ENCODE assay signal across 29 cellular contexts in the genomic region with DNA sequence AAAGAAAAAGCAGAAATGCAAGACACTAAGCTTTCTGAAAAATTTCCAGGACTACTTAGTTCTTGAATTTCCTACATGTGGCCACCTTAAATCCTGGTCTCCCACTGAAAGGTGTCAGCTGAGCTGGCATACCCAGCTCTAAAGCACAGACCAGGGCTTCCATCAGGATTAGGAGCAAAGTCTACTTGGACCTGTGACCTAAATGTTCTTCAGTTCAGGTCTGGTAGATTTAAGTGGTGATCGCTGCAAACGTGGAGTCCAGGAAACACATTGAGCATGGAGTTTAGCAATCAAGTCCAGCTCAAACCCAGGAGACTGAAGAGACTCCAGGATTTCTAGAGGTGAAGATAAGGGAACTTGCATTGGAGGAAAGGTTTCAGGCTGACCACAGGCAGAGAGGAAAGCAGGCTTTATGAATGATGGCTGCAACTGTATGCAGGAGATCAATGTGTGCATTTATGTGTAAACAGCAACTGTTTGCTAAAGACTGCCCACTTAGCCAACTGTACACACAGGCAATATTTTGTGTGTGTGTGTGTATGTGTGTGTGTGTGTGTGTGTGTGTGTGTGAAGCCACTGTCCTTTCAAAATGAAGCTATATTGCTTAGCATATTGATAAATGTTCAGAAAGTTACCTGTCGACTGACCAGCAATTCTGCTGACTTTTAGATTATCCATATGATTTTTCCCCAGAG.
"Had no signal": no experiment of that assay in that cellular context is flagged by ENCODE, and none has a peak within 500 bp of the region (broad histone marks: within the 10 kb centered on the region; RNA-seq: fewer than 3 reads in every experiment).

No MANE protein-coding gene starts in this region.

- FAIRE-seq: bronchial epithelial cell, endometrium, frontal cortex, small intestine had no signal

- H3K9me3 ChIP-seq: colonic mucosa, esophagus squamous epithelium, left lung, neutrophil, sigmoid colon, stomach, thyroid gland, upper lobe of right lung had no signal

- H3K4me1 ChIP-seq: colonic mucosa, esophagus squamous epithelium, left lung, stomach, thyroid gland, upper lobe of right lung had no signal

- H3K27me3 ChIP-seq: colonic mucosa, neutrophil, thyroid gland had no signal

- H3K27ac ChIP-seq: colonic mucosa, epithelial cell of prostate, esophagus squamous epithelium, left lung, neutrophil, sigmoid colon, stomach, thyroid gland, upper lobe of right lung had no signal

- H3K4me3 ChIP-seq: colonic mucosa, esophagus squamous epithelium, left lung, lung, sigmoid colon, stomach, thyroid gland, upper lobe of right lung had no signal

- ATAC-seq: activated CD8-positive, alpha-beta T cell treated with anti-CD3 and anti-CD28 coated beads for 36 hours; activated naive CD4-positive, alpha-beta T cell treated with anti-CD3 and anti-CD28 coated beads, Interleukin-2, amount 50 U/mL, for 72 hours; activated T-cell treated with anti-CD3 and anti-CD28 coated beads, Interleukin-2, amount 50 U/mL, for 72 hours; left lung; natural killer cell treated with Interleukin-12 subunit alpha and Interleukin-12 subunit beta and Interleukin-15 and Interleukin-18, amount 100 ng/mL, for 72 hours; stimulated activated effector memory CD8-positive, alpha-beta T cell treated with anti-CD3 and anti-CD28 coated beads, Interleukin-12 subunit alpha, Interleukin-12 subunit beta, amount 100 ng/mL, for 72 hours; T-helper 17 cell; upper lobe of right lung; WTC11 had no signal

- H3K36me3 ChIP-seq: colonic mucosa, esophagus squamous epithelium, left lung, neutrophil, sigmoid colon, stomach, thyroid gland, upper lobe of right lung had no signal

- DNase-seq: activated CD4-positive, alpha-beta T cell treated with anti-CD3 and anti-CD28 coated beads for 1 hour; activated CD4-positive, alpha-beta T cell treated with anti-CD3 and anti-CD28 coated beads, Interleukin-2, amount 50 U/mL, for 1 hour; activated CD8-positive, alpha-beta T cell treated with anti-CD3 and anti-CD28 coated beads for 36 hours; activated naive CD4-positive, alpha-beta T cell; activated T-cell treated with anti-CD3 and anti-CD28 coated beads, Interleukin-2, amount 50 U/mL, for 72 hours; colonic mucosa; effector CD8-positive, alpha-beta T cell; esophagus squamous epithelium; kidney glomerular epithelial cell; left lung; mesendoderm; sigmoid colon; small intestine; stimulated activated CD4-positive, alpha-beta T cell treated with anti-CD3 and anti-CD28 coated beads, Interleukin-4, amount 100 ng/mL, for 24 hours; stomach; T-helper 17 cell; T1000; thyroid gland; upper lobe of right lung had no signal
